Comparison of ENCODE assay signal across 24 cellular contexts in genomic region chr21:26837539-26837938, GRCh38. TPM values are rescaled to one million over a fixed set of nuclear protein-coding genes. Genes with fewer than 3 reads are reported as not detected.
DNase-seq lines count a peak whose midpoint lies in the region; ATAC-seq and TF ChIP-seq lines count a peak whose summit lies in the region.
"Had no signal": no experiment of that assay in that cellular context is flagged by ENCODE, and none has a peak within 500 bp of the region (broad histone marks: within the 10 kb centered on the region; RNA-seq: fewer than 3 reads in every experiment).

No MANE protein-coding gene starts in this region.

- H3K27ac Mint-ChIP-seq in endodermal cell: no peak overlapping the region
- H3K27ac Mint-ChIP-seq in nephron: peak overlapping the region in 1 of 3 experiments; percentile 1
- H3K27ac Mint-ChIP-seq: activated T-cell treated with anti-CD3 and anti-CD28 coated beads, Interleukin-2, amount 50 U/mL, for 24 hours; CD14-positive monocyte had no signal

- no peak for ATAC-seq in HG03280 (IDR thresholded peaks at IDR 0.05; ENCODE audit: unreplicated experiment)
- no peak for ATAC-seq in HG03175 (IDR thresholded peaks at IDR 0.05; ENCODE audit: unreplicated experiment)
- ATAC-seq in GM19467 (IDR thresholded peaks at IDR 0.05; ENCODE audit: unreplicated experiment): no peak
- ATAC-seq: activated CD4-positive, CD25-positive, alpha-beta regulatory T cell treated with anti-CD3 and anti-CD28 coated beads, Interleukin-2, amount 50 U/mL, for 24 hours; pancreas; SK-N-SH treated with all-trans-retinoic acid at 6 μM for 48 hours had no signal

- H3K4me1 ChIP-seq in endodermal cell (ENCODE audit: control insufficient read depth, insufficient read depth, low read length): no peaks in the 10 kb centered on the region

- H3K27me3 Mint-ChIP-seq in endodermal cell (ENCODE audit: insufficient read depth): no peaks in the 10 kb centered on the region
- H3K27me3 Mint-ChIP-seq in nephron (ENCODE audit: low read depth): no peaks in the 10 kb centered on the region

- H3K9me3 ChIP-seq in MG63 (no peaks in the 10 kb centered on the region), endodermal cell (ENCODE audit: control insufficient read depth, low read length) (no peaks in the 10 kb centered on the region)
- H3K9me3 ChIP-seq: pancreas had no signal

- no peaks in the 10 kb centered on the region for H3K27me3 ChIP-seq in MG63
- no peaks in the 10 kb centered on the region for H3K27me3 ChIP-seq in endodermal cell (ENCODE audit: control insufficient read depth, insufficient read depth, low read length, poor library complexity, severe bottlenecking)
- H3K27me3 ChIP-seq: pancreas had no signal

- peak; percentile 22 for DNase-seq in EH (ENCODE audit: low read depth)
- DNase-seq in MG63: no peak
- DNase-seq in endodermal cell: no peak
- no peak for DNase-seq in medulla oblongata (ENCODE audit: extremely low spot score)
- DNase-seq: activated naive CD4-positive, alpha-beta T cell; activated T-cell treated with anti-CD3 and anti-CD28 coated beads, Interleukin-2, amount 50 U/mL, for 24 hours; amygdala; central memory CD4-positive, alpha-beta T cell; kidney glomerular epithelial cell; mammary epithelial cell; NCI-H1048; NCI-H187 treated with DMSO at 0.1 percent for 48 hours; NCI-H69; pancreas had no signal

- peaks cover 54% of the 10 kb centered on the region for H3K36me3 Mint-ChIP-seq in endodermal cell (ENCODE audit: low read depth)
- H3K36me3 Mint-ChIP-seq in nephron (ENCODE audit: low read depth): peaks cover 66% of the 10 kb centered on the region
- H3K36me3 Mint-ChIP-seq: CD14-positive monocyte had no signal

- no peak overlapping the region for H3K9ac ChIP-seq in endodermal cell (ENCODE audit: extremely low read depth, low read length, poor library complexity, severe bottlenecking)
- H3K9ac ChIP-seq: KMS-11 had no signal

- 93% methylated on average over 3 of the region's 3 CpGs; no CpG with 5 or more reads in 1 of the 2 experiments for WGBS in endodermal cell (ENCODE audit: insufficient coverage in 1 of 2, insufficient read length in 1 of 2), 2 experiments

- peak; percentile 46 for TF ChIP-seq CTCF in endodermal cell (conservative IDR thresholded peaks at IDR 0.05)
- TF ChIP-seq CTCF in nephron (IDR thresholded peaks at IDR 0.05; ENCODE audit: unreplicated experiment in 3 of 3): no peak

- H3K9me3 Mint-ChIP-seq in endodermal cell (no peaks in the 10 kb centered on the region), nephron (no peaks in the 10 kb centered on the region)
- H3K9me3 Mint-ChIP-seq: activated T-cell treated with anti-CD3 and anti-CD28 coated beads, Interleukin-2, amount 50 U/mL, for 24 hours had no signal

- no peak overlapping the region for H3K27ac ChIP-seq in endodermal cell (ENCODE audit: low read depth, low read length)
- H3K27ac ChIP-seq: KMS-11, pancreas, RWPE1 had no signal

- peaks cover 81% of the 10 kb centered on the region for H3K36me3 ChIP-seq in MG63
- H3K36me3 ChIP-seq in endodermal cell (ENCODE audit: control insufficient read depth, insufficient read depth, low read length): peaks cover 66% of the 10 kb centered on the region

- H3K4me1 Mint-ChIP-seq in endodermal cell (peaks cover 8% of the 10 kb centered on the region), nephron (peaks cover 57% of the 10 kb centered on the region)
- H3K4me1 Mint-ChIP-seq: CD14-positive monocyte had no signal

- H3K4me3 Mint-ChIP-seq in endodermal cell (no peak overlapping the region), nephron (peak overlapping the region; percentile 6 to 28 (median 7))
- H3K4me3 Mint-ChIP-seq: activated T-cell treated with anti-CD3 and anti-CD28 coated beads, Interleukin-2, amount 50 U/mL, for 24 hours; CD14-positive monocyte had no signal

- H3K4me3 ChIP-seq in MG63: peak overlapping the region; percentile 67
- H3K4me3 ChIP-seq in endodermal cell (ENCODE audit: low read length): no peak overlapping the region
- H3K4me3 ChIP-seq: pancreas had no signal

RNA-seq across cellular contexts. Expression of gene ADAMTS1, which starts 7.7 kb away (rescaled TPM):
- 170 and 172 TPM in 2 replicates for total RNA-seq in MG63 (2014; rRNA removed; shearing (Covaris generic); ENCODE audit: low replicate concordance)
- 10 to 100 TPM; 24.2 to 24.3 TPM for total RNA-seq in endodermal cell
- polyA plus RNA-seq in endodermal cell (2013, experiment 1 of 2): 12.8 TPM
- polyA plus RNA-seq in endodermal cell (2013, experiment 2 of 2): 11.3 TPM
- total RNA-seq: HT1080 had no signal
- polyA plus RNA-seq: CD14-positive monocyte had no signal
